In genomic region chr2:64228126-64228678, GRCh38 we compare ENCODE assay signal across 8 cellular contexts.
A peak's percentile ranks its signal among the peaks of the same experiment; 100 is the strongest.
DNase-seq lines count a peak whose midpoint lies in the region; ATAC-seq and TF ChIP-seq lines count a peak whose summit lies in the region.

No MANE protein-coding gene starts in this region.

- no peaks in the 10 kb centered on the region for H3K36me3 Mint-ChIP-seq in activated naive CD8-positive, alpha-beta T cell treated with anti-CD3 and anti-CD28 coated beads, Interleukin-2, amount 50 U/mL, for 24 hours (ENCODE audit: low read depth)

- TF ChIP-seq POLR2A in heart left ventricle (IDR thresholded peaks at IDR 0.05) = peak in 1 of 2 donors; percentile 62
- TF ChIP-seq POLR2A in ovary (IDR thresholded peaks at IDR 0.05) = no peak
- TF ChIP-seq POLR2A in uterus (IDR thresholded peaks at IDR 0.05) = peak; percentile 41 to 75

- H3K27ac Mint-ChIP-seq in activated naive CD8-positive, alpha-beta T cell treated with anti-CD3 and anti-CD28 coated beads, Interleukin-2, amount 50 U/mL, for 24 hours = peak overlapping the region; percentile 81

- H3K9me3 ChIP-seq in HAP-1 (no peaks in the 10 kb centered on the region), heart left ventricle (no peaks in the 10 kb centered on the region), ovary (no peaks in the 10 kb centered on the region), uterus (no peaks in the 10 kb centered on the region)

- 1 to 3% (median 2%) methylated on average over 13 to 26 of the region's 26 CpGs for WGBS in heart left ventricle, 4 donors
- 1% methylated on average over 26 of the region's 26 CpGs for WGBS in ovary, 3 donors

- intact Hi-C loops in heart left ventricle (cut with DNase I) = loop anchor here in 7 of 10 donors (5.0 to 10.0 kb wide), 6 partner anchors 34 to 173 kb away; partner anchors contain the start of gene PELI1 (in 5 of the 7)
- intact Hi-C loops in ovary (cut with DNase I) = no loop called here
- intact Hi-C loops in uterus (cut with DNase I; ENCODE audit: low total_unique reads) = no loop called here

- H3K4me1 Mint-ChIP-seq in activated naive CD8-positive, alpha-beta T cell treated with anti-CD3 and anti-CD28 coated beads, Interleukin-2, amount 50 U/mL, for 24 hours = peaks cover 32% of the 10 kb centered on the region

- DNase-seq in GF-D8 (lab: John Stamatoyannopoulos, UW) = peak; percentile 11
- DNase-seq in HAP-1 (ENCODE audit: low spot score in 2 of 2) = peak; percentile 90 to 93
- peak; percentile 57 for DNase-seq in M059J (ENCODE audit: low read depth)
- DNase-seq in SK-N-DZ (ENCODE audit: low spot score) = peak; percentile 89
- peak; percentile 74 for DNase-seq in activated naive CD8-positive, alpha-beta T cell treated with anti-CD3 and anti-CD28 coated beads, Interleukin-2, amount 50 U/mL, for 24 hours
- peak; percentile 86 to 94 (median 87) for DNase-seq in heart left ventricle
- DNase-seq in ovary = peak; percentile 67 to 83 (median 70)
- peak; percentile 75 to 78 for DNase-seq in uterus

- no peaks in the 10 kb centered on the region for H3K9me3 Mint-ChIP-seq in activated naive CD8-positive, alpha-beta T cell treated with anti-CD3 and anti-CD28 coated beads, Interleukin-2, amount 50 U/mL, for 24 hours

- H3K27me3 ChIP-seq in HAP-1 (ENCODE audit: low read depth) (no peaks in the 10 kb centered on the region), heart left ventricle (no peaks in the 10 kb centered on the region), ovary (no peaks in the 10 kb centered on the region), uterus (no peaks in the 10 kb centered on the region)

- H3K4me1 ChIP-seq in HAP-1 = peaks cover 17% of the 10 kb centered on the region
- peaks cover 0 to 27% (median 15%) of the 10 kb centered on the region in 12 donors for H3K4me1 ChIP-seq in heart left ventricle
- H3K4me1 ChIP-seq in ovary (ENCODE audit: insufficient read depth) = no peaks in the 10 kb centered on the region
- no peaks in the 10 kb centered on the region for H3K4me1 ChIP-seq in uterus

- H3K4me3 ChIP-seq in HAP-1 = peak overlapping the region; percentile 17
- H3K4me3 ChIP-seq in heart left ventricle = peak overlapping the region; percentile 14 to 62 (median 50)
- H3K4me3 ChIP-seq in ovary = peak overlapping the region; percentile 38
- peak overlapping the region; percentile 23 to 43 for H3K4me3 ChIP-seq in uterus

- peak overlapping the region; percentile 82 for H3K4me3 Mint-ChIP-seq in activated naive CD8-positive, alpha-beta T cell treated with anti-CD3 and anti-CD28 coated beads, Interleukin-2, amount 50 U/mL, for 24 hours

- TF ChIP-seq EP300 in ovary (IDR thresholded peaks at IDR 0.05) = no peak

- H3K36me3 ChIP-seq in HAP-1 (replicated peaks) = no peaks in the 10 kb centered on the region
- H3K36me3 ChIP-seq in heart left ventricle = no peaks in the 10 kb centered on the region
- no peaks in the 10 kb centered on the region for H3K36me3 ChIP-seq in ovary
- H3K36me3 ChIP-seq in uterus = no peaks in the 10 kb centered on the region

- in situ Hi-C loops in HAP-1 (cut with MboI; ENCODE audit: low sequenced_read_pairs) = no loop called here

- peak; percentile 80 for ATAC-seq in activated naive CD8-positive, alpha-beta T cell treated with anti-CD3 and anti-CD28 coated beads, Interleukin-2, amount 50 U/mL, for 24 hours
- ATAC-seq in heart left ventricle = peak; percentile 94 to 99 (median 98)

- H3K27me3 Mint-ChIP-seq in activated naive CD8-positive, alpha-beta T cell treated with anti-CD3 and anti-CD28 coated beads, Interleukin-2, amount 50 U/mL, for 24 hours = peaks cover 5% of the 10 kb centered on the region

- H3K27ac ChIP-seq in heart left ventricle (peak overlapping the region; percentile 21 to 88 (median 78)), ovary (peak overlapping the region in 1 of 2 donors; percentile 51), uterus (peak overlapping the region; percentile 77 to 79)

- peak in 3 of 12 donors; percentile 10 to 16 (median 13) for TF ChIP-seq CTCF in heart left ventricle (IDR thresholded peaks at IDR 0.05)
- TF ChIP-seq CTCF in ovary (IDR thresholded peaks at IDR 0.05) = no peak
- peak in 2 of 4 experiments; percentile 14 to 24 for TF ChIP-seq CTCF in uterus (IDR thresholded peaks at IDR 0.05)

Comparison
In these comparisons a context has a peak if more than half of its experiments do, and no peak if none do; other contexts are left out.
1. DNase-seq: peak in every context shown above with its lines; median percentile 92 in HAP-1; 89 in SK-N-DZ; 87 in heart left ventricle; 76 in uterus; 74 in activated naive CD8-positive, alpha-beta T cell treated with anti-CD3 and anti-CD28 coated beads, Interleukin-2, amount 50 U/mL, for 24 hours; 70 in ovary; 57 in M059J; 11 in GF-D8.
2. intact Hi-C loops: an anchor here in heart left ventricle (5.0 to 10.0 kb wide); none called in ovary and uterus.